ENCODE assay signal across 8 cellular contexts in genomic region chr11:2305140-2305861, GRCh38. TPM values are rescaled to one million over a fixed set of nuclear protein-coding genes. Genes with fewer than 3 reads are reported as not detected.
DNase-seq lines count a peak whose midpoint lies in the region; TF ChIP-seq lines count a peak whose summit lies in the region.

No MANE protein-coding gene starts in this region.

- TF ChIP-seq CTCF in lower leg skin (IDR thresholded peaks at IDR 0.05) = peak in 1 of 3 donors; percentile 78

- H3K27me3 Mint-ChIP-seq in dendritic cell treated with granulocyte-macrophage colony-stimulating factor and Interleukin-4, amounts not matched to agents 40 ng/mL and 50 ng/mL, for 4 days = no peaks in the 10 kb centered on the region

- H3K27ac Mint-ChIP-seq in dendritic cell treated with granulocyte-macrophage colony-stimulating factor and Interleukin-4, amounts not matched to agents 40 ng/mL and 50 ng/mL, for 4 days = peak overlapping the region; percentile 87

- no peak for TF ChIP-seq POLR2A in lower leg skin (IDR thresholded peaks at IDR 0.05)

- peaks cover 54% of the 10 kb centered on the region for H3K4me1 Mint-ChIP-seq in dendritic cell treated with granulocyte-macrophage colony-stimulating factor and Interleukin-4, amounts not matched to agents 40 ng/mL and 50 ng/mL, for 4 days (ENCODE audit: low read depth)

- intact Hi-C loops in dendritic cell treated with granulocyte-macrophage colony-stimulating factor and Interleukin-4, amounts not matched to agents 40 ng/mL and 50 ng/mL, for 4 days (cut with micrococcal nuclease) = loop anchor here (1.0 to 10.0 kb wide), 3 partner anchors 95 to 580 kb away; partner anchors contain the start of genes CDKN1C and TSSC4
- intact Hi-C loops in lower leg skin (cut with DNase I; ENCODE audit: low total_unique reads) = loop anchor here (10.0 kb wide), 1 partner anchor 230 kb away; no protein-coding TSS in a partner anchor

- H3K36me3 Mint-ChIP-seq in dendritic cell treated with granulocyte-macrophage colony-stimulating factor and Interleukin-4, amounts not matched to agents 40 ng/mL and 50 ng/mL, for 4 days (ENCODE audit: low read depth) = peaks cover 89% of the 10 kb centered on the region

- no peaks in the 10 kb centered on the region for H3K9me3 Mint-ChIP-seq in dendritic cell treated with granulocyte-macrophage colony-stimulating factor and Interleukin-4, amounts not matched to agents 40 ng/mL and 50 ng/mL, for 4 days

- peak overlapping the region; percentile 97 for H3K4me3 Mint-ChIP-seq in dendritic cell treated with granulocyte-macrophage colony-stimulating factor and Interleukin-4, amounts not matched to agents 40 ng/mL and 50 ng/mL, for 4 days

- 31 to 32% methylated on average over 6 to 10 of the region's 10 CpGs for WGBS in lower leg skin, 2 donors

- H3K4me3 ChIP-seq in lower leg skin (ENCODE audit: low read depth, poor library complexity, severe bottlenecking) = no peak overlapping the region

- DNase-seq in NCI-H2107 treated with DMSO at 0.1 percent for 48 hours (lab: John Stamatoyannopoulos, UW; ENCODE audit: unreplicated experiment) (peak; percentile 3), NCI-H2107 (lab: John Stamatoyannopoulos, UW) (no peak), NCI-H2196 treated with DMSO at 0.1 percent for 48 hours (lab: John Stamatoyannopoulos, UW; ENCODE audit: unreplicated experiment) (peak; percentile 46), lower leg skin (ENCODE audit: low spot score in 2 of 2) (peak; percentile 75 to 97), GOT3 (lab: John Stamatoyannopoulos, UW) (no peak)
- peak; percentile 77 to 83 for DNase-seq in activated CD4-positive, alpha-beta T cell treated with anti-CD3 and anti-CD28 coated beads, Interleukin-2, amount 50 U/mL, for 4 hours
- DNase-seq in stimulated activated CD4-positive, alpha-beta T cell treated with anti-CD3 and anti-CD28 coated beads, TNF-alpha, amount 100 ng/mL, for 1 hour (ENCODE audit: low read depth in 3 of 3, low spot score in 1 of 3) = peak; percentile 57 to 78 (median 67)

RNA-seq across cellular contexts. Expression of gene TSPAN32, which starts 3.5 kb away (rescaled TPM):
- 1 to 10 TPM in 2 of 4 donors, under 1 TPM in 2; 0.30 to 2.4 (median 1.5) TPM for total RNA-seq in lower leg skin

RNA-seq across cellular contexts. Expression of gene C11orf21, which starts 3.6 kb away (rescaled TPM):
- 1 to 10 TPM in 1 of 4 donors, under 1 TPM in 3; 0.42 to 1.4 (median 0.65) TPM for total RNA-seq in lower leg skin

RNA-seq across cellular contexts. Expression of gene ASCL2, which starts 34.9 kb away (rescaled TPM):
- total RNA-seq in lower leg skin = 10 to 100 TPM; 21.9 to 43.6 (median 29.3) TPM

Comparison
In these comparisons a context has a peak if more than half of its experiments do, and no peak if none do; other contexts are left out.
1. DNase-seq: peak in NCI-H2107 treated with DMSO at 0.1 percent for 48 hours (single experiment), NCI-H2196 treated with DMSO at 0.1 percent for 48 hours (single experiment), activated CD4-positive, alpha-beta T cell treated with anti-CD3 and anti-CD28 coated beads, Interleukin-2, amount 50 U/mL, for 4 hours (2 of 2), lower leg skin (2 of 2) and stimulated activated CD4-positive, alpha-beta T cell treated with anti-CD3 and anti-CD28 coated beads, TNF-alpha, amount 100 ng/mL, for 1 hour (3 of 3); none in NCI-H2107 (single experiment) and GOT3 (single experiment).